ENCODE assay signal across 19 cellular contexts in genomic region chr7:73829505-73829904, GRCh38. TPM values are rescaled to one million over a fixed set of nuclear protein-coding genes. Genes with fewer than 3 reads are reported as not detected.
DNase-seq lines count a peak whose midpoint lies in the region; ATAC-seq and TF ChIP-seq lines count a peak whose summit lies in the region.
"Had no signal": no experiment of that assay in that cellular context is flagged by ENCODE, and none has a peak within 500 bp of the region (broad histone marks: within the 10 kb centered on the region; RNA-seq: fewer than 3 reads in every experiment).

No MANE protein-coding gene starts in this region.

- H4K91ac ChIP-seq in IMR-90 (ENCODE audit: insufficient read depth, low read depth, low read length) (no peak overlapping the region), neuronal stem cell (ENCODE audit: low read depth, low read length, poor library complexity) (no peak overlapping the region)

- peaks cover 0 to 11% of the 10 kb centered on the region in 2 experiments; a peak in 1 of 4 replicates for H3K79me1 ChIP-seq in IMR-90 (ENCODE audit: low read depth in 1 of 2, low read length in 2 of 2)
- no peaks in the 10 kb centered on the region for H3K79me1 ChIP-seq in neuronal stem cell (ENCODE audit: low read depth, low read length)

- peak overlapping the region; percentile 79; the same call in 1 of the 2 replicates for H2AK5ac ChIP-seq in IMR-90 (ENCODE audit: low read depth, low read length)
- peak overlapping the region; percentile 18 for H2AK5ac ChIP-seq in neuronal stem cell (ENCODE audit: low read depth, low read length)

- H2BK15ac ChIP-seq in IMR-90 (ENCODE audit: low read depth, low read length) (0 out of 3 replicates have a peak overlapping the region, but pooled peaks have one; percentile 51), neuronal stem cell (ENCODE audit: low read length) (no peak overlapping the region)

- no peak overlapping the region for H3K18ac ChIP-seq in IMR-90 (ENCODE audit: low read depth, low read length)
- H3K18ac ChIP-seq in neuronal stem cell (ENCODE audit: low read length) = peak overlapping the region; percentile 81

- H2BK5ac ChIP-seq in IMR-90 (ENCODE audit: low read depth, low read length, poor library complexity, severe bottlenecking) = no peak overlapping the region
- H2BK5ac ChIP-seq in neuronal stem cell (ENCODE audit: low read length) = no peak overlapping the region

- H3K9ac ChIP-seq in BLaER1 treated with 17β-estradiol and CSF1 and Interleukin-3, amounts not matched to agents 10 nM and 100 nM = no peak overlapping the region
- H3K9ac ChIP-seq in IMR-90 (ENCODE audit: low read depth, low read length) (no peak overlapping the region), neuronal stem cell (ENCODE audit: low read depth, low read length, poor library complexity) (no peak overlapping the region)

- no peak overlapping the region for H3K4me3 ChIP-seq in BLaER1 treated with 17β-estradiol and CSF1 and Interleukin-3, amounts not matched to agents 10 nM and 100 nM
- H3K4me3 ChIP-seq in IMR-90 (ENCODE audit: insufficient read depth, low read depth, low read length) = no peak overlapping the region
- no peak overlapping the region for H3K4me3 ChIP-seq in esophagus (ENCODE audit: low read depth in 1 of 2, low read length in 2 of 2)
- H3K4me3 ChIP-seq in neuronal stem cell (ENCODE audit: low read length in 2 of 2) = no peak overlapping the region
- H3K4me3 ChIP-seq in adrenal gland = no peak overlapping the region
- H3K4me3 ChIP-seq: left ventricle myocardium inferior had no signal

- in situ Hi-C loops in IMR-90 (cut with MboI; ENCODE audit: low sequenced_read_pairs) = no loop called here

- POLR2A ChIA-PET in IMR-90 (lab: Charles Lee; ENCODE audit: unreplicated experiment) = interaction anchor here (0.7 kb wide), 1 partner anchor 1872 kb away, joined by 3 read pairs; no protein-coding TSS in a partner anchor

- peaks cover 43 to 76% (median 68%) of the 10 kb centered on the region in 10 experiments for H3K4me1 ChIP-seq in BLaER1 treated with 17β-estradiol and CSF1 and Interleukin-3, amounts not matched to agents 10 nM and 100 nM
- H3K4me1 ChIP-seq in IMR-90 (ENCODE audit: control insufficient read depth, insufficient read depth, low read length) (peaks cover 11% of the 10 kb centered on the region), esophagus (ENCODE audit: control insufficient read depth in 2 of 2, insufficient read depth in 2 of 2, low read length in 1 of 2) (peaks cover 5 to 36% of the 10 kb centered on the region in 2 donors), neuronal stem cell (ENCODE audit: control insufficient read depth in 2 of 2, insufficient read depth in 1 of 2, low read depth in 1 of 2, low read length in 2 of 2) (peaks cover 2 to 35% of the 10 kb centered on the region in 2 donors), adrenal gland (replicated peaks in 1 of 2) (peaks cover 11 to 26% of the 10 kb centered on the region in 2 donors)

- H3K4ac ChIP-seq in IMR-90 (ENCODE audit: low read depth, low read length) = no peak overlapping the region
- H3K4ac ChIP-seq in neuronal stem cell (ENCODE audit: low read length) = no peak overlapping the region

- CTCF ChIA-PET in IMR-90 (lab: Yijun Ruan, JAX) = interaction anchor here (0.5 kb wide), 1 partner anchor 55 kb away, joined by 6 read pairs; no protein-coding TSS in a partner anchor

- H2BK20ac ChIP-seq in IMR-90 (ENCODE audit: low read depth, low read length) = 0 out of 2 replicates have a peak overlapping the region, but pooled peaks have one; percentile 29

- H3K23ac ChIP-seq in IMR-90 (ENCODE audit: low read depth, low read length) = no peak overlapping the region
- no peak overlapping the region for H3K23ac ChIP-seq in neuronal stem cell (ENCODE audit: low read depth, low read length, poor library complexity)

- no peak overlapping the region for H4K5ac ChIP-seq in IMR-90 (ENCODE audit: low read depth, low read length)

- H3K14ac ChIP-seq in IMR-90 (replicated peaks; ENCODE audit: low read depth, low read length) (no peak overlapping the region), neuronal stem cell (ENCODE audit: low read length) (no peak overlapping the region)

- no peak overlapping the region for H2AK9ac ChIP-seq in IMR-90 (replicated peaks; ENCODE audit: low read depth, low read length, poor library complexity)

- dilution Hi-C loops in IMR-90 (cut with HindIII; ENCODE audit: low sequenced_read_pairs, unreplicated experiment) = no loop called here

- H3K27me3 ChIP-seq in BLaER1 treated with 17β-estradiol and CSF1 and Interleukin-3, amounts not matched to agents 10 nM and 100 nM = no peaks in the 10 kb centered on the region; a peak in 1 of 22 replicates
- no peaks in the 10 kb centered on the region for H3K27me3 ChIP-seq in IMR-90 (ENCODE audit: control insufficient read depth, insufficient read depth, low read length)
- no peaks in the 10 kb centered on the region for H3K27me3 ChIP-seq in esophagus (ENCODE audit: control insufficient read depth in 1 of 2, insufficient read depth in 2 of 2, low read length in 2 of 2)
- H3K27me3 ChIP-seq in neuronal stem cell (ENCODE audit: control insufficient read depth in 3 of 3, insufficient read depth in 3 of 3, low read depth in 1 of 3, low read length in 3 of 3) = peaks cover 0 to 10% (median 5%) of the 10 kb centered on the region in 3 experiments
- no peaks in the 10 kb centered on the region for H3K27me3 ChIP-seq in adrenal gland

- H2AFZ ChIP-seq in IMR-90 (replicated peaks; ENCODE audit: low read length, poor library complexity) = peak overlapping the region; percentile 59
- no peak overlapping the region for H2AFZ ChIP-seq in neuronal stem cell (ENCODE audit: low read length)

- TF ChIP-seq RAD21 in IMR-90 (IDR thresholded peaks at IDR 0.05; ENCODE audit: low read length) = no peak

- no peak overlapping the region for H2BK12ac ChIP-seq in neuronal stem cell (ENCODE audit: low read length)

- no peak overlapping the region; the same call in 1 of the 2 replicates for H2BK120ac ChIP-seq in IMR-90 (ENCODE audit: low read depth, low read length)
- no peak overlapping the region for H2BK120ac ChIP-seq in neuronal stem cell (ENCODE audit: low read depth, low read length)

- H3K56ac ChIP-seq in IMR-90 (ENCODE audit: extremely low read depth, insufficient read depth, low read length) = no peak overlapping the region

- H3K9me3 ChIP-seq in BLaER1 treated with 17β-estradiol and CSF1 and Interleukin-3, amounts not matched to agents 10 nM and 100 nM (replicated peaks in 1 of 11) = peaks cover 0 to 3% (median 2%) of the 10 kb centered on the region in 11 experiments; a peak in 8 of 22 replicates
- no peaks in the 10 kb centered on the region for H3K9me3 ChIP-seq in IMR-90 (ENCODE audit: control insufficient read depth, insufficient read depth, low read length)
- peaks cover 0 to 9% of the 10 kb centered on the region in 2 donors for H3K9me3 ChIP-seq in esophagus (ENCODE audit: control insufficient read depth in 2 of 2, insufficient read depth in 1 of 2, low read depth in 1 of 2, low read length in 1 of 2)
- H3K9me3 ChIP-seq in neuronal stem cell (replicated peaks in 1 of 2; ENCODE audit: control insufficient read depth in 2 of 2, insufficient read depth in 1 of 2, low read depth in 1 of 2, low read length in 2 of 2) = peaks cover 0 to 2% of the 10 kb centered on the region in 2 donors
- H3K9me3 ChIP-seq in adrenal gland (replicated peaks in 1 of 3) = no peaks in the 10 kb centered on the region
- H3K9me3 ChIP-seq: left ventricle myocardium inferior had no signal

- TF ChIP-seq CTCF in IMR-90 (conservative IDR thresholded peaks at IDR 0.05; ENCODE audit: low read depth, low read length) = no peak
- no peak for TF ChIP-seq CTCF in adrenal gland (IDR thresholded peaks at IDR 0.05)

- BruUV-seq in IMR-90 (replicated peaks; lab: Mats Ljungman, UMichigan) = no TSS peak

- DNase-seq in IMR-90 = no peak
- no peak for DNase-seq in neuronal stem cell (ENCODE audit: low spot score)
- DNase-seq in HuH-7.5 (ENCODE audit: low spot score) = no peak
- no peak for DNase-seq in T-helper 1 cell
- no peak for DNase-seq in adrenal gland
- DNase-seq: activated CD4-positive, alpha-beta T cell treated with anti-CD3 and anti-CD28 coated beads, Interleukin-2, amount 50 U/mL, for 1 hour; amniotic stem cell; DMS79 treated with DMSO at 0.1 percent for 48 hours; Karpas-422; left ventricle myocardium inferior; NCI-H146; NCI-H446 treated with DMSO at 0.1 percent for 48 hours; stimulated activated naive CD8-positive, alpha-beta T cell treated with anti-CD3 and anti-CD28 coated beads, Interleukin-15, Interleukin-2, amounts not matched to agents 100 U/mL and 50 U/mL, for 24 hours; T-helper 2 cell had no signal

- intact Hi-C loops in IMR-90 (cut with micrococcal nuclease) (no loop called here), adrenal gland (cut with DNase I) (no loop called here)

- H4K20me1 ChIP-seq in BLaER1 treated with 17β-estradiol and CSF1 and Interleukin-3, amounts not matched to agents 10 nM and 100 nM = peaks cover 0 to 8% (median 0%) of the 10 kb centered on the region in 11 experiments; a peak in 1 of 22 replicates
- no peaks in the 10 kb centered on the region for H4K20me1 ChIP-seq in IMR-90 (ENCODE audit: insufficient read depth, low read length)

- TF ChIP-seq POLR2A in IMR-90 (IDR thresholded peaks at IDR 0.05; ENCODE audit: low read depth, low read length) (no peak), adrenal gland (IDR thresholded peaks at IDR 0.05) (no peak)

- ATAC-seq in IMR-90 (ENCODE audit: low read depth) (no peak), HG03469 (IDR thresholded peaks at IDR 0.05; ENCODE audit: unreplicated experiment) (no peak)
- ATAC-seq: stimulated activated naive CD8-positive, alpha-beta T cell treated with anti-CD3 and anti-CD28 coated beads, Interleukin-15, Interleukin-2, amounts not matched to agents 100 U/mL and 50 U/mL, for 24 hours had no signal

- H3K9me1 ChIP-seq in IMR-90 (ENCODE audit: insufficient read depth, low read length) = peaks cover 31% of the 10 kb centered on the region

- H3K4me2 ChIP-seq in BLaER1 treated with 17β-estradiol and CSF1 and Interleukin-3, amounts not matched to agents 10 nM and 100 nM = peak overlapping the region; percentile 70 to 96 (median 86); a peak in 21 of 22 replicates
- H3K4me2 ChIP-seq in IMR-90 (ENCODE audit: low read depth, low read length) (no peak overlapping the region), neuronal stem cell (ENCODE audit: insufficient read depth, low read length, poor library complexity, severe bottlenecking) (no peak overlapping the region)

- H4K8ac ChIP-seq in IMR-90 (ENCODE audit: low read depth in 2 of 2, low read length in 2 of 2) (no peak overlapping the region; a peak in 1 of 4 replicates), neuronal stem cell (ENCODE audit: low read depth, low read length) (no peak overlapping the region)

- no peaks in the 10 kb centered on the region for H3K36me3 ChIP-seq in BLaER1 treated with 17β-estradiol and CSF1 and Interleukin-3, amounts not matched to agents 10 nM and 100 nM
- H3K36me3 ChIP-seq in IMR-90 (ENCODE audit: control insufficient read depth, insufficient read depth, low read length) = no peaks in the 10 kb centered on the region
- peaks cover 0 to 2% of the 10 kb centered on the region in 2 donors for H3K36me3 ChIP-seq in esophagus (ENCODE audit: control insufficient read depth in 2 of 2, insufficient read depth in 2 of 2, low read length in 1 of 2)
- H3K36me3 ChIP-seq in neuronal stem cell (replicated peaks in 1 of 2; ENCODE audit: control insufficient read depth in 2 of 2, insufficient read depth in 2 of 2, low read length in 2 of 2) = no peaks in the 10 kb centered on the region
- H3K36me3 ChIP-seq in adrenal gland (replicated peaks in 1 of 2) = no peaks in the 10 kb centered on the region
- H3K36me3 ChIP-seq: left ventricle myocardium inferior had no signal

- H3K27ac ChIP-seq in BLaER1 treated with 17β-estradiol and CSF1 and Interleukin-3, amounts not matched to agents 10 nM and 100 nM = no peak overlapping the region
- H3K27ac ChIP-seq in IMR-90 (ENCODE audit: insufficient read depth, low read length) (no peak overlapping the region), esophagus (ENCODE audit: low read depth in 2 of 2, low read length in 1 of 2) (peak overlapping the region; percentile 16 to 73), neuronal stem cell (replicated peaks; ENCODE audit: low read length) (no peak overlapping the region), adrenal gland (no peak overlapping the region)
- H3K27ac ChIP-seq: left ventricle myocardium inferior had no signal

- 71% methylated on average over 1 of the region's 7 CpGs; no CpG with 5 or more reads in 1 of the 2 experiments for WGBS in IMR-90 (ENCODE audit: extremely low coverage in 2 of 2, insufficient read length in 1 of 2), 2 experiments
- 50 to 59% methylated on average over 6 to 7 of the region's 7 CpGs for WGBS in esophagus, 2 donors
- no CpG with 5 or more reads among the region's 7 CpGs for WGBS in neuronal stem cell (ENCODE audit: extremely low coverage in 2 of 2, insufficient read length in 2 of 2, insufficient replicate concordance in 1 of 2), 2 donors
- WGBS in adrenal gland, 4 donors = 43 to 67% (median 55%) methylated on average over 6 to 7 of the region's 7 CpGs

RNA-seq across cellular contexts. Expression of gene CLDN4, which starts 1.3 kb away (rescaled TPM):
- total RNA-seq in IMR-90 (2012; rRNA removed) (2.9 and 3.9 TPM in 2 replicates), adrenal gland (1 to 10 TPM in 1 of 8 donors, under 1 TPM in 6, not detected in 1; 0.16 to 1.2 (median 0.41) TPM)
- polyA plus RNA-seq in IMR-90 (2012; rRNA removed) (3.8 and 4.4 TPM in 2 replicates), esophagus (100 to 1,000 TPM; 124 to 233 TPM), adrenal gland (under 1 TPM; 0.04 to 0.48 (median 0.37) TPM)
- polyA plus RNA-seq in IMR-90 (2012; cell fraction: cytosol; rRNA removed) = 2.4 and 4.7 TPM in 2 replicates
- 1.9 and 4.8 TPM in 2 replicates for polyA plus RNA-seq in IMR-90 (2012; cell fraction: nucleus; rRNA removed; ENCODE audit: low replicate concordance)
- 4.1 TPM for polyA plus RNA-seq in neuronal stem cell (2013, experiment 1 of 2)
- 4.0 TPM for polyA plus RNA-seq in neuronal stem cell (2013, experiment 2 of 2)
- total RNA-seq: activated T-helper 1 cell treated with anti-CD3 and anti-CD28 coated beads, Interleukin-12 subunit alpha, Interleukin-12 subunit beta, Interleukin-2, Interleukin-4 antibody, amounts not matched to agents 30 ng/mL and 10 ng/mL and 1 ng/mL, durations not matched to agents 14 hours and 24 hours and 36 hours; skeletal muscle tissue had no signal

RNA-seq across cellular contexts. Expression of gene METTL27, which starts 12.8 kb away (rescaled TPM):
- total RNA-seq in IMR-90 (2012; rRNA removed) (1.7 and 2.3 TPM in 2 replicates), adrenal gland (1 to 10 TPM in 7 of 8 donors, not detected in 1; 1.3 to 8.3 (median 3.3) TPM)
- polyA plus RNA-seq in IMR-90 (2012; rRNA removed) (4.3 and 5.2 TPM in 2 replicates), esophagus (1 to 10 TPM in 1 of 2 donors, under 1 TPM in 1; 0.45 to 1.1 TPM), adrenal gland (1 to 10 TPM in 2 of 3 donors, under 1 TPM in 1; 0.40 to 2.2 (median 1.1) TPM)
- 5.0 and 8.7 TPM in 2 replicates for polyA plus RNA-seq in IMR-90 (2012; cell fraction: cytosol; rRNA removed)
- 4.1 and 6.2 TPM in 2 replicates for polyA plus RNA-seq in IMR-90 (2012; cell fraction: nucleus; rRNA removed; ENCODE audit: low replicate concordance)
- 2.8 TPM for polyA plus RNA-seq in neuronal stem cell (2013, experiment 1 of 2)
- 3.3 TPM for polyA plus RNA-seq in neuronal stem cell (2013, experiment 2 of 2)

RNA-seq across cellular contexts. Expression of gene TMEM270, which starts 31.5 kb away (rescaled TPM):
- not detected in 2 replicates for total RNA-seq in IMR-90 (2012; rRNA removed)
- polyA plus RNA-seq in IMR-90 (2012; rRNA removed) = 0.17 TPM in 1 of 2 replicates, not detected in the other
- polyA plus RNA-seq in IMR-90 (2012; cell fraction: cytosol; rRNA removed) = 0.19 TPM in 1 of 2 replicates, not detected in the other
- polyA plus RNA-seq in IMR-90 (2012; cell fraction: nucleus; rRNA removed; ENCODE audit: low replicate concordance) = not detected in 2 replicates
- not detected for polyA plus RNA-seq in esophagus
- not detected for polyA plus RNA-seq in neuronal stem cell (2013, experiment 1 of 2)
- polyA plus RNA-seq in neuronal stem cell (2013, experiment 2 of 2) = 0.04 TPM
- total RNA-seq in adrenal gland = not detected
- polyA plus RNA-seq in adrenal gland = under 1 TPM in 2 of 3 donors, not detected in 1; 0.20 to 0.56 TPM
- total RNA-seq: activated T-helper 1 cell treated with anti-CD3 and anti-CD28 coated beads, Interleukin-12 subunit alpha, Interleukin-12 subunit beta, Interleukin-2, Interleukin-4 antibody, amounts not matched to agents 30 ng/mL and 10 ng/mL and 1 ng/mL, durations not matched to agents 14 hours and 24 hours and 36 hours; left ventricle myocardium inferior; skeletal muscle tissue had no signal

RNA-seq across cellular contexts. Expression of gene CLDN3, which starts 59.4 kb away (rescaled TPM):
- total RNA-seq in IMR-90 (2012; rRNA removed) (0.18 TPM in 1 of 2 replicates, not detected in the other), adrenal gland (under 1 TPM in 4 of 8 donors, not detected in 4; 0.22 to 0.72 (median 0.42) TPM)
- polyA plus RNA-seq in IMR-90 (2012; rRNA removed) (0.12 and 0.16 TPM in 2 replicates), esophagus (under 1 TPM; 0.14 to 0.26 TPM), adrenal gland (under 1 TPM in 2 of 3 donors, not detected in 1; 0.24 to 0.40 TPM)
- polyA plus RNA-seq in IMR-90 (2012; cell fraction: cytosol; rRNA removed) = 0.30 and 0.37 TPM in 2 replicates
- 0.12 TPM in 1 of 2 replicates, not detected in the other for polyA plus RNA-seq in IMR-90 (2012; cell fraction: nucleus; rRNA removed; ENCODE audit: low replicate concordance)
- 13.8 TPM for polyA plus RNA-seq in neuronal stem cell (2013, experiment 1 of 2)
- polyA plus RNA-seq in neuronal stem cell (2013, experiment 2 of 2) = 13.7 TPM
- total RNA-seq: activated T-helper 1 cell treated with anti-CD3 and anti-CD28 coated beads, Interleukin-12 subunit alpha, Interleukin-12 subunit beta, Interleukin-2, Interleukin-4 antibody, amounts not matched to agents 30 ng/mL and 10 ng/mL and 1 ng/mL, durations not matched to agents 14 hours and 24 hours and 36 hours; left ventricle myocardium inferior had no signal

Comparison
In these comparisons a context has a peak if more than half of its experiments do, and no peak if none do; other contexts are left out.
1. H3K27ac ChIP-seq: peak in esophagus (2 of 2); none in BLaER1 treated with 17β-estradiol and CSF1 and Interleukin-3, amounts not matched to agents 10 nM and 100 nM (0 of 11), IMR-90 (single experiment), neuronal stem cell (single experiment) and adrenal gland (0 of 5).
2. H3K4me2 ChIP-seq: peak in BLaER1 treated with 17β-estradiol and CSF1 and Interleukin-3, amounts not matched to agents 10 nM and 100 nM (11 of 11); none in IMR-90 (single experiment) and neuronal stem cell (single experiment).
3. RNA of gene CLDN4, which starts 1.3 kb away (polyA plus RNA-seq): 124 to 233 TPM in esophagus; 1.9 to 4.8 TPM in IMR-90 and 0.04 to 0.48 TPM in adrenal gland; every median in the first group is over 10 times any median in the second.